Comparison of ENCODE assay signal across 17 cellular contexts in the genomic region with DNA sequence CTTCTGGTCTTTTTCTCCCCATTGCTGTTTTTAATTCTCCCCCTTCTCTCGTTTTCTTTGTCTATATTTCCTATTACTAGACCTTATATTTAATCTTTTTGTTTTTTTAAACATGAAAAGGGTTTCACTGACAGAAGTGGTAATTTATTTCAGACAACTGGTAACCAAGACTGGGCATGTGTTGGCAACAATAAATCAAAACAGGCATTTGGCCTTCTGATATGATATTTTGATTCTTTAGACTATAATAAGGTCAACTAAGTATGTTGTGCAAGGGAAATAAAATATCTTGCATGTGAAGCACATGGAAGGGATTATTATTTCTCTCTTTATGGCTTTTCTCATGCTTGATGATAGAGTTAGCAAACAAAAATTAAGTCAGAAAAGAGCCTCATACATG. TPM values are rescaled to one million over a fixed set of nuclear protein-coding genes. Genes with fewer than 3 reads are reported as not detected.
DNase-seq lines count a peak whose midpoint lies in the region; ATAC-seq and TF ChIP-seq lines count a peak whose summit lies in the region.
"Had no signal": no experiment of that assay in that cellular context is flagged by ENCODE, and none has a peak within 500 bp of the region (broad histone marks: within the 10 kb centered on the region; RNA-seq: fewer than 3 reads in every experiment).

No MANE protein-coding gene starts in this region.

- H3K4me1 ChIP-seq in psoas muscle (peaks cover 45% of the 10 kb centered on the region), skeletal muscle tissue (ENCODE audit: control insufficient read depth in 3 of 3, insufficient read depth in 3 of 3, low read length in 3 of 3) (peaks cover 9 to 16% (median 9%) of the 10 kb centered on the region in 3 donors)
- H3K4me1 ChIP-seq: HAP-1 had no signal

- H3K27ac ChIP-seq in psoas muscle = peak overlapping the region; percentile 81
- H3K27ac ChIP-seq in skeletal muscle tissue (ENCODE audit: low read depth, low read length) = peak overlapping the region; percentile 65
- H3K27ac ChIP-seq: BLaER1, C4-2B had no signal

- H3K4me3 Mint-ChIP-seq in T-helper 17 cell = no peak overlapping the region
- H3K4me3 Mint-ChIP-seq: B cell; CD4-positive, CD25-positive, alpha-beta regulatory T cell; CD8-positive, alpha-beta T cell; HFFc6 had no signal

- peaks cover 3% of the 10 kb centered on the region for H3K4me1 Mint-ChIP-seq in T-helper 17 cell

- H3K9ac ChIP-seq in skeletal muscle tissue (ENCODE audit: low read depth in 1 of 3, low read length in 3 of 3) = peak overlapping the region in 2 of 3 donors; percentile 2 to 28
- H3K9ac ChIP-seq: BLaER1 had no signal

- no peak for DNase-seq in T-helper 17 cell
- DNase-seq in psoas muscle = no peak
- DNase-seq in OCI-M2 (lab: John Stamatoyannopoulos, UW; ENCODE audit: unreplicated experiment) = no peak
- DNase-seq in activated CD8-positive, alpha-beta memory T cell treated with anti-CD3 and anti-CD28 coated beads, Interleukin-2, amount 50 U/mL, for 4 hours = no peak
- no peak for DNase-seq in NCI-H226
- DNase-seq: Caco-2; CD4-positive, CD25-positive, alpha-beta regulatory T cell; CD8-positive, alpha-beta T cell; DMS153; DND-41; GOT3; HFFc6 had no signal

- no peaks in the 10 kb centered on the region for H3K27me3 ChIP-seq in psoas muscle (ENCODE audit: insufficient read depth in 3 of 3, low read length in 2 of 3)
- H3K27me3 ChIP-seq in skeletal muscle tissue (ENCODE audit: control insufficient read depth in 3 of 3, insufficient read depth in 3 of 3, low read length in 3 of 3) = no peaks in the 10 kb centered on the region
- H3K27me3 ChIP-seq: BLaER1 had no signal

- H3K27me3 Mint-ChIP-seq in T-helper 17 cell = no peaks in the 10 kb centered on the region
- H3K27me3 Mint-ChIP-seq: B cell; CD4-positive, CD25-positive, alpha-beta regulatory T cell had no signal

- no peaks in the 10 kb centered on the region for H3K36me3 Mint-ChIP-seq in T-helper 17 cell (ENCODE audit: low read depth)
- H3K36me3 Mint-ChIP-seq: CD4-positive, CD25-positive, alpha-beta regulatory T cell had no signal

- intact Hi-C loops in psoas muscle (cut with DNase I) = no loop called here

- 10 to 36% (median 16%) methylated on average over 1 of the region's 1 CpG for WGBS in psoas muscle, 3 donors

- H3K36me3 ChIP-seq in psoas muscle (ENCODE audit: insufficient read depth in 1 of 2, low read depth in 1 of 2) (peaks cover 2 to 31% of the 10 kb centered on the region in 2 donors), skeletal muscle tissue (ENCODE audit: control insufficient read depth in 3 of 3, insufficient read depth in 3 of 3, low read length in 3 of 3) (peaks cover 4 to 20% (median 11%) of the 10 kb centered on the region in 3 donors)

- ATAC-seq in T-helper 17 cell = no peak
- ATAC-seq in psoas muscle = peak in 3 of 4 donors; percentile 50 to 64 (median 51)
- ATAC-seq: CD8-positive, alpha-beta T cell had no signal

- TF ChIP-seq CTCF in psoas muscle (IDR thresholded peaks at IDR 0.05) = no peak

- no peaks in the 10 kb centered on the region for H3K9me3 ChIP-seq in T-helper 17 cell (ENCODE audit: control insufficient read depth, low read length, poor library complexity, severe bottlenecking)
- H3K9me3 ChIP-seq in psoas muscle = no peaks in the 10 kb centered on the region
- H3K9me3 ChIP-seq in skeletal muscle tissue (ENCODE audit: control insufficient read depth in 3 of 3, low read length in 3 of 3) = no peaks in the 10 kb centered on the region
- H3K9me3 ChIP-seq: BLaER1, Caco-2, HAP-1 had no signal

- H3K27ac Mint-ChIP-seq in T-helper 17 cell = peak overlapping the region; percentile 47
- H3K27ac Mint-ChIP-seq: B cell; CD8-positive, alpha-beta T cell; HFFc6 had no signal

- peak overlapping the region; percentile 33 for H3K4me3 ChIP-seq in psoas muscle
- H3K4me3 ChIP-seq in skeletal muscle tissue (ENCODE audit: low read length in 3 of 3) = no peak overlapping the region
- H3K4me3 ChIP-seq: BLaER1, HAP-1 had no signal

RNA-seq across cellular contexts. Expression of gene AP2B1, which starts 34.6 kb away (rescaled TPM):
- total RNA-seq in T-helper 17 cell = 100 to 1,000 TPM in 1 of 2 donors, 10 to 100 TPM in 1; 95.9 to 114 TPM
- 10 to 100 TPM; 63.2 to 92.4 (median 84.7) TPM for total RNA-seq in psoas muscle
- polyA plus RNA-seq in psoas muscle = 10 to 100 TPM; 20.0 to 44.7 (median 37.5) TPM
- 45.4 TPM for total RNA-seq in skeletal muscle tissue

RNA-seq across cellular contexts. Expression of gene PEX12, which starts 43.4 kb away (rescaled TPM):
- 1 to 10 TPM; 3.1 to 3.6 TPM for total RNA-seq in T-helper 17 cell
- total RNA-seq in psoas muscle = 10 to 100 TPM in 1 of 4 donors, 1 to 10 TPM in 3; 4.1 to 11.7 (median 6.6) TPM
- 10 to 100 TPM in 1 of 3 donors, 1 to 10 TPM in 2; 3.1 to 11.5 (median 3.6) TPM for polyA plus RNA-seq in psoas muscle
- total RNA-seq in skeletal muscle tissue = 4.7 TPM
